ENCODE assay signal across 10 cellular contexts in genomic region chr9:14097215-14097614, GRCh38.
DNase-seq lines count a peak whose midpoint lies in the region; ATAC-seq and TF ChIP-seq lines count a peak whose summit lies in the region.
"Had no signal": no experiment of that assay in that cellular context is flagged by ENCODE, and none has a peak within 500 bp of the region (broad histone marks: within the 10 kb centered on the region; RNA-seq: fewer than 3 reads in every experiment).

No MANE protein-coding gene starts in this region.

- H3K4me3 Mint-ChIP-seq in stimulated activated naive B cell treated with anti-CD40 and anti-IgM and Interleukin-4, amounts not matched to agents 10 μg/mL and 1 μg/mL and 100 μg/mL, for 72 hours = no peak overlapping the region
- H3K4me3 Mint-ChIP-seq in activated CD4-positive, alpha-beta memory T cell treated with anti-CD3 and anti-CD28 coated beads, Interleukin-2, amount 10 ng/mL, durations not matched to agents 7 days and 5 days = no peak overlapping the region

- H3K4me1 ChIP-seq in cardiac muscle cell (ENCODE audit: low read depth) = peaks cover 14% of the 10 kb centered on the region

- POLR2A ChIA-PET in activated CD4-positive, alpha-beta memory T cell treated with anti-CD3 and anti-CD28 coated beads, Interleukin-2, amount 10 ng/mL, durations not matched to agents 7 days and 5 days (lab: Charles Lee) = no interaction called here

- H3K36me3 ChIP-seq in cardiac muscle cell = no peaks in the 10 kb centered on the region

- TF ChIP-seq CTCF in VCaP (conservative IDR thresholded peaks at IDR 0.05) (no peak), cardiac muscle cell (IDR thresholded peaks at IDR 0.05; ENCODE audit: low read depth, low read length) (no peak)

- no peaks in the 10 kb centered on the region for H3K36me3 Mint-ChIP-seq in stimulated activated naive B cell treated with anti-CD40 and anti-IgM and Interleukin-4, amounts not matched to agents 10 μg/mL and 1 μg/mL and 100 μg/mL, for 72 hours
- no peaks in the 10 kb centered on the region for H3K36me3 Mint-ChIP-seq in activated CD4-positive, alpha-beta memory T cell treated with anti-CD3 and anti-CD28 coated beads, Interleukin-2, amount 10 ng/mL, durations not matched to agents 7 days and 5 days (ENCODE audit: low read depth)
- H3K36me3 Mint-ChIP-seq: WTC11 had no signal

- H3K4me1 Mint-ChIP-seq in stimulated activated naive B cell treated with anti-CD40 and anti-IgM and Interleukin-4, amounts not matched to agents 10 μg/mL and 1 μg/mL and 100 μg/mL, for 72 hours = no peaks in the 10 kb centered on the region
- no peaks in the 10 kb centered on the region for H3K4me1 Mint-ChIP-seq in activated CD4-positive, alpha-beta memory T cell treated with anti-CD3 and anti-CD28 coated beads, Interleukin-2, amount 10 ng/mL, durations not matched to agents 7 days and 5 days

- DNase-seq in DMS79 (lab: John Stamatoyannopoulos, UW) = peak; percentile 32
- DNase-seq in cardiac muscle cell (ENCODE audit: low read depth in 1 of 2, low spot score in 1 of 2) = peak; percentile 56 to 88
- DNase-seq in pulmonary artery endothelial cell (ENCODE audit: low read depth, low spot score) = peak; percentile 81
- no peak for DNase-seq in medulla oblongata (ENCODE audit: extremely low spot score)
- no peak for DNase-seq in stimulated activated naive B cell treated with anti-CD40 and anti-IgM and Interleukin-4, amounts not matched to agents 10 μg/mL and 1 μg/mL and 100 μg/mL, for 72 hours
- DNase-seq in SKM-1 (lab: John Stamatoyannopoulos, UW; ENCODE audit: unreplicated experiment) = no peak
- DNase-seq in activated CD4-positive, alpha-beta memory T cell treated with anti-CD3 and anti-CD28 coated beads, Interleukin-2, amount 10 ng/mL, durations not matched to agents 7 days and 5 days = no peak
- DNase-seq: H9 had no signal

- H3K9me3 ChIP-seq in cardiac muscle cell (ENCODE audit: low read depth) = no peaks in the 10 kb centered on the region

- H3K27me3 ChIP-seq in cardiac muscle cell = no peaks in the 10 kb centered on the region

- H3K27me3 Mint-ChIP-seq in stimulated activated naive B cell treated with anti-CD40 and anti-IgM and Interleukin-4, amounts not matched to agents 10 μg/mL and 1 μg/mL and 100 μg/mL, for 72 hours = no peaks in the 10 kb centered on the region
- no peaks in the 10 kb centered on the region for H3K27me3 Mint-ChIP-seq in activated CD4-positive, alpha-beta memory T cell treated with anti-CD3 and anti-CD28 coated beads, Interleukin-2, amount 10 ng/mL, durations not matched to agents 7 days and 5 days

- H3K27ac Mint-ChIP-seq in stimulated activated naive B cell treated with anti-CD40 and anti-IgM and Interleukin-4, amounts not matched to agents 10 μg/mL and 1 μg/mL and 100 μg/mL, for 72 hours = no peak overlapping the region
- no peak overlapping the region for H3K27ac Mint-ChIP-seq in activated CD4-positive, alpha-beta memory T cell treated with anti-CD3 and anti-CD28 coated beads, Interleukin-2, amount 10 ng/mL, durations not matched to agents 7 days and 5 days

- no peak overlapping the region for H3K4me3 ChIP-seq in cardiac muscle cell

- H3K27ac ChIP-seq in VCaP (peak overlapping the region; percentile 82), cardiac muscle cell (no peak overlapping the region)

- CTCF ChIA-PET in activated CD4-positive, alpha-beta memory T cell treated with anti-CD3 and anti-CD28 coated beads, Interleukin-2, amount 10 ng/mL, durations not matched to agents 7 days and 5 days (lab: Charles Lee) = no interaction called here

- no peaks in the 10 kb centered on the region for H3K9me3 Mint-ChIP-seq in stimulated activated naive B cell treated with anti-CD40 and anti-IgM and Interleukin-4, amounts not matched to agents 10 μg/mL and 1 μg/mL and 100 μg/mL, for 72 hours
- no peaks in the 10 kb centered on the region for H3K9me3 Mint-ChIP-seq in activated CD4-positive, alpha-beta memory T cell treated with anti-CD3 and anti-CD28 coated beads, Interleukin-2, amount 10 ng/mL, durations not matched to agents 7 days and 5 days
- H3K9me3 Mint-ChIP-seq: H9, WTC11 had no signal

- no peak for ATAC-seq in stimulated activated naive B cell treated with anti-CD40 and anti-IgM and Interleukin-4, amounts not matched to agents 10 μg/mL and 1 μg/mL and 100 μg/mL, for 72 hours (replicated peaks)

Comparison
In these comparisons a context has a peak if more than half of its experiments do, and no peak if none do; other contexts are left out.
1. DNase-seq: peak in DMS79 (single experiment), cardiac muscle cell (2 of 2) and pulmonary artery endothelial cell (single experiment); none in medulla oblongata (single experiment), stimulated activated naive B cell treated with anti-CD40 and anti-IgM and Interleukin-4, amounts not matched to agents 10 μg/mL and 1 μg/mL and 100 μg/mL, for 72 hours (single experiment), SKM-1 (single experiment) and activated CD4-positive, alpha-beta memory T cell treated with anti-CD3 and anti-CD28 coated beads, Interleukin-2, amount 10 ng/mL, durations not matched to agents 7 days and 5 days (single experiment).